In genomic region chr1:169681094-169681493, GRCh38 we compare ENCODE assay signal across 12 cellular contexts. TPM values are rescaled to one million over a fixed set of nuclear protein-coding genes. Genes with fewer than 3 reads are reported as not detected.
DNase-seq lines count a peak whose midpoint lies in the region; ATAC-seq, FAIRE-seq and TF ChIP-seq lines count a peak whose summit lies in the region.
"Had no signal": no experiment of that assay in that cellular context is flagged by ENCODE, and none has a peak within 500 bp of the region (broad histone marks: within the 10 kb centered on the region; RNA-seq: fewer than 3 reads in every experiment).

No MANE protein-coding gene starts in this region.

- DNase-seq in GM12892 (ENCODE audit: insufficient read length) (no peak), coronary artery (ENCODE audit: low spot score) (no peak), islet precursor cell (no peak), MCF 10A (ENCODE audit: unreplicated experiment) (no peak)
- no peak for DNase-seq in activated naive CD8-positive, alpha-beta T cell treated with anti-CD3 and anti-CD28 coated beads, Interleukin-2, amount 10 ng/mL, durations not matched to agents 7 days and 5 days
- DNase-seq: DMS53, head of caudate nucleus, mesendoderm had no signal

- CTCF ChIA-PET in MCF 10A (lab: Yijun Ruan, JAX), result interaction anchor here (1.1 kb wide), 1 partner anchor 130 kb away, joined by 3 read pairs; no protein-coding TSS in a partner anchor

- POLR2A ChIA-PET in activated naive CD8-positive, alpha-beta T cell treated with anti-CD3 and anti-CD28 coated beads, Interleukin-2, amount 10 ng/mL, durations not matched to agents 7 days and 5 days (lab: Charles Lee), result no interaction called here
- POLR2A ChIA-PET in MCF 10A (lab: Yijun Ruan, JAX), result no interaction called here

- no peak overlapping the region for H3K4me3 ChIP-seq in coronary artery

- TF ChIP-seq CTCF in coronary artery (IDR thresholded peaks at IDR 0.05) (no peak), MCF 10A (IDR thresholded peaks at IDR 0.05; ENCODE audit: unreplicated experiment) (no peak)

- no peaks in the 10 kb centered on the region for H3K36me3 Mint-ChIP-seq in activated naive CD8-positive, alpha-beta T cell treated with anti-CD3 and anti-CD28 coated beads, Interleukin-2, amount 10 ng/mL, durations not matched to agents 7 days and 5 days
- H3K36me3 Mint-ChIP-seq in MCF 10A (ENCODE audit: insufficient read depth, unreplicated experiment), result no peaks in the 10 kb centered on the region

- intact Hi-C loops in MCF 10A (cut with micrococcal nuclease), result no loop called here

- ATAC-seq in GM19351 (IDR thresholded peaks at IDR 0.05; ENCODE audit: unreplicated experiment) (peak; percentile 23), HG02981 (IDR thresholded peaks at IDR 0.05; ENCODE audit: unreplicated experiment) (peak; percentile 20), HG03039 (IDR thresholded peaks at IDR 0.05; ENCODE audit: unreplicated experiment) (no peak)
- ATAC-seq in activated naive CD8-positive, alpha-beta T cell treated with anti-CD3 and anti-CD28 coated beads, Interleukin-2, amount 10 ng/mL, durations not matched to agents 7 days and 5 days (ENCODE audit: low read depth), result peak; percentile 20

- no TSS peak for BruUV-seq in MCF 10A (replicated peaks; lab: Mats Ljungman, UMichigan)

- peak overlapping the region; percentile 73 for H3K27ac Mint-ChIP-seq in activated naive CD8-positive, alpha-beta T cell treated with anti-CD3 and anti-CD28 coated beads, Interleukin-2, amount 10 ng/mL, durations not matched to agents 7 days and 5 days
- no peak overlapping the region for H3K27ac Mint-ChIP-seq in MCF 10A (ENCODE audit: low read depth, unreplicated experiment)

- peak overlapping the region; percentile 37 for H3K4me3 Mint-ChIP-seq in activated naive CD8-positive, alpha-beta T cell treated with anti-CD3 and anti-CD28 coated beads, Interleukin-2, amount 10 ng/mL, durations not matched to agents 7 days and 5 days
- H3K4me3 Mint-ChIP-seq in MCF 10A (ENCODE audit: unreplicated experiment), result no peak overlapping the region

- peaks cover 28% of the 10 kb centered on the region for H3K4me1 Mint-ChIP-seq in activated naive CD8-positive, alpha-beta T cell treated with anti-CD3 and anti-CD28 coated beads, Interleukin-2, amount 10 ng/mL, durations not matched to agents 7 days and 5 days
- H3K4me1 Mint-ChIP-seq in MCF 10A (ENCODE audit: insufficient read depth, unreplicated experiment), result no peaks in the 10 kb centered on the region

- TF ChIP-seq POLR2A in GM12892 (IDR thresholded peaks at IDR 0.05; ENCODE audit: low read depth, low read length), result no peak

- H3K9me3 Mint-ChIP-seq in activated naive CD8-positive, alpha-beta T cell treated with anti-CD3 and anti-CD28 coated beads, Interleukin-2, amount 10 ng/mL, durations not matched to agents 7 days and 5 days, result no peaks in the 10 kb centered on the region
- no peaks in the 10 kb centered on the region for H3K9me3 Mint-ChIP-seq in MCF 10A (ENCODE audit: unreplicated experiment)

- H3K27ac ChIP-seq in coronary artery, result no peak overlapping the region

- H3K27me3 Mint-ChIP-seq in activated naive CD8-positive, alpha-beta T cell treated with anti-CD3 and anti-CD28 coated beads, Interleukin-2, amount 10 ng/mL, durations not matched to agents 7 days and 5 days, result no peaks in the 10 kb centered on the region
- peaks cover 25% of the 10 kb centered on the region for H3K27me3 Mint-ChIP-seq in MCF 10A (ENCODE audit: insufficient read depth, unreplicated experiment)

- FAIRE-seq in GM12892 (lab: Jason Lieb, UNC), result peak; percentile 87

RNA-seq across cellular contexts. Expression of gene SELL, which starts 30.3 kb away (rescaled TPM):
- polyA plus RNA-seq in GM12892 (2012; ENCODE audit: missing spikeins), result 8.1 TPM
- total RNA-seq in activated naive CD8-positive, alpha-beta T cell treated with anti-CD3 and anti-CD28 coated beads, Interleukin-2, amount 10 ng/mL, durations not matched to agents 7 days and 5 days, result 100 to 1,000 TPM; 130 to 135 TPM
- total RNA-seq in MCF 10A (2022), result not detected in 2 replicates
- total RNA-seq: SK-MEL-5 had no signal

RNA-seq across cellular contexts. Expression of gene SELP, which starts 51.2 kb away (rescaled TPM):
- not detected for polyA plus RNA-seq in GM12892 (2012; ENCODE audit: missing spikeins)
- under 1 TPM; 0.45 to 0.83 TPM for total RNA-seq in activated naive CD8-positive, alpha-beta T cell treated with anti-CD3 and anti-CD28 coated beads, Interleukin-2, amount 10 ng/mL, durations not matched to agents 7 days and 5 days
- total RNA-seq in MCF 10A (2022), result not detected in 2 replicates
- total RNA-seq: SK-MEL-5 had no signal

RNA-seq across cellular contexts. Expression of gene SELE, which starts 52.8 kb away (rescaled TPM):
- polyA plus RNA-seq in GM12892 (2012; ENCODE audit: missing spikeins), result not detected
- not detected for total RNA-seq in activated naive CD8-positive, alpha-beta T cell treated with anti-CD3 and anti-CD28 coated beads, Interleukin-2, amount 10 ng/mL, durations not matched to agents 7 days and 5 days
- total RNA-seq in MCF 10A (2022), result not detected in 2 replicates
- total RNA-seq: SK-MEL-5 had no signal

Comparison
In these comparisons a context has a peak if more than half of its experiments do, and no peak if none do; other contexts are left out.
1. RNA of gene SELL, which starts 30.3 kb away (total RNA-seq): 130 to 135 TPM in activated naive CD8-positive, alpha-beta T cell treated with anti-CD3 and anti-CD28 coated beads, Interleukin-2, amount 10 ng/mL, durations not matched to agents 7 days and 5 days; not detected in MCF 10A; every median in the first group is over 100 times any median in the second.